ENCODE assay signal across 25 cellular contexts in the genomic region with DNA sequence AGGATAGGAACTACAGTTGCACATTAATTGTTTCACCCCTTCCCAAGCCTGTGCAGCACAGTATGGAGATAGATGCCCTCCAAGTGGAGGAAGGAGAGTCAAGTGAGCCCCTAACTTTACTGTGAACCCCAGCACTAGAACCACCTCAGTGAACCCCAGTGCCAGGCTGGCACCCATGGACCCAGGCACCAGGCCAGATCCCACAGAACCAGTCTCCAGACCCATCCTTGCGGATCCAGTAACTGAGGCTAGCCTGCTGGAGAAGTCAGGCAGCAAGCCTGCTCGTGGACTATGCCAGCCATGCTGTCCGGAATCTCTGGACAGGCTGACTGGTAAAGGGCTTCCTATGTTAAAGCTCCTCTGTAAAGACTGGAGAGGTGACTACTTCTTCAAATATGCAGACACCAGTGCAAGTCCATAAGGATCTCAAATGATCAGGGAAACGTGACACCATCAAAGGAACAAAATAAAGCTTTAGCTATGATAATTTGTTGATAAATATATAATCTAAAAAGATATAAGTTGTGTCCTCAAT. TPM values are rescaled to one million over a fixed set of nuclear protein-coding genes. Genes with fewer than 3 reads are reported as not detected.
A peak's percentile ranks its signal among the peaks of the same experiment; 100 is the strongest.
DNase-seq lines count a peak whose midpoint lies in the region; FAIRE-seq and TF ChIP-seq lines count a peak whose summit lies in the region.
"Had no signal": no experiment of that assay in that cellular context is flagged by ENCODE, and none has a peak within 500 bp of the region (broad histone marks: within the 10 kb centered on the region; RNA-seq: fewer than 3 reads in every experiment).

No MANE protein-coding gene starts in this region.

- no peaks in the 10 kb centered on the region for H3K9me1 ChIP-seq in keratinocyte (ENCODE audit: control insufficient read depth, extremely low read depth, insufficient read depth, low read length)

- peaks cover 47% of the 10 kb centered on the region for H3K79me2 ChIP-seq in keratinocyte (ENCODE audit: control insufficient read depth, insufficient read depth, low read length)

- H3K4me3 ChIP-seq in AG04449 (ENCODE audit: low read depth, low read length) (no peak overlapping the region), brain microvascular endothelial cell (ENCODE audit: low read depth, low read length) (no peak overlapping the region), keratinocyte (ENCODE audit: control insufficient read depth in 2 of 3, extremely low read depth in 1 of 3, insufficient read depth in 2 of 3, low read depth in 1 of 3, low read length in 3 of 3) (no peak overlapping the region)
- H3K4me3 ChIP-seq: adrenal gland, esophagus muscularis mucosa, heart left ventricle, lower lobe of right lung, pancreas had no signal

- H3K4me1 Mint-ChIP-seq in activated CD4-positive, alpha-beta T cell treated with anti-CD3 and anti-CD28 coated beads, Interleukin-2, amount 10 ng/mL, durations not matched to agents 7 days and 5 days = peaks cover 15% of the 10 kb centered on the region

- no peaks in the 10 kb centered on the region for H3K27me3 ChIP-seq in brain microvascular endothelial cell (replicated peaks)
- no peaks in the 10 kb centered on the region for H3K27me3 ChIP-seq in keratinocyte (ENCODE audit: control insufficient read depth, extremely low read depth, insufficient read depth, low read length)
- H3K27me3 ChIP-seq: adrenal gland, esophagus muscularis mucosa, heart left ventricle, pancreas had no signal

- CTCF ChIA-PET in AG04449 (lab: Yijun Ruan, JAX) = interaction anchor here (0.9 to 1.4 kb wide), 2 partner anchors 10 kb away, joined by 4 to 5 read pairs; no protein-coding TSS in a partner anchor
- CTCF ChIA-PET in activated CD4-positive, alpha-beta T cell treated with anti-CD3 and anti-CD28 coated beads, Interleukin-2, amount 10 ng/mL, durations not matched to agents 7 days and 5 days (lab: Charles Lee) = interaction anchor here (1.0 to 1.7 kb wide), 2 partner anchors 9 kb away, joined by 3 to 5 read pairs; no protein-coding TSS in a partner anchor

- peaks cover 67% of the 10 kb centered on the region for H3K36me3 Mint-ChIP-seq in activated CD4-positive, alpha-beta T cell treated with anti-CD3 and anti-CD28 coated beads, Interleukin-2, amount 10 ng/mL, durations not matched to agents 7 days and 5 days (ENCODE audit: low read depth)

- H3K4me3 Mint-ChIP-seq in activated CD4-positive, alpha-beta T cell treated with anti-CD3 and anti-CD28 coated beads, Interleukin-2, amount 10 ng/mL, durations not matched to agents 7 days and 5 days = no peak overlapping the region
- H3K4me3 Mint-ChIP-seq: type B pancreatic cell had no signal

- peaks cover 3% of the 10 kb centered on the region for H3K9me3 ChIP-seq in keratinocyte (ENCODE audit: control insufficient read depth, low read depth, low read length)
- H3K9me3 ChIP-seq: adrenal gland, esophagus muscularis mucosa, lower lobe of right lung, pancreas had no signal

- TF ChIP-seq CTCF in AG04449 (IDR thresholded peaks at IDR 0.05; ENCODE audit: insufficient read depth, low read length, missing control alignments) (no peak), brain microvascular endothelial cell (IDR thresholded peaks at IDR 0.05; ENCODE audit: low read depth, low read length, missing control alignments) (no peak), keratinocyte (optimal IDR thresholded peaks at IDR 0.05 in 1 of 3, IDR thresholded peaks at IDR 0.05 in 1 of 3, conservative IDR thresholded peaks at IDR 0.05 in 1 of 3; ENCODE audit: extremely low read depth in 1 of 3, insufficient read depth in 2 of 3, low read length in 3 of 3) (no peak)

- no peak overlapping the region for H3K4me2 ChIP-seq in keratinocyte (ENCODE audit: control insufficient read depth, extremely low read depth, insufficient read depth, low read depth, low read length)
- H3K4me2 ChIP-seq: KMS-11 had no signal

- H3K36me3 ChIP-seq in brain microvascular endothelial cell (replicated peaks) (no peaks in the 10 kb centered on the region), keratinocyte (ENCODE audit: control insufficient read depth in 2 of 2, extremely low read depth in 1 of 2, insufficient read depth in 2 of 2, low read length in 2 of 2) (peaks cover 2 to 7% of the 10 kb centered on the region in 2 experiments)
- H3K36me3 ChIP-seq: adrenal gland, lower lobe of right lung, pancreas had no signal

- H3K27ac ChIP-seq in brain microvascular endothelial cell (no peak overlapping the region), keratinocyte (ENCODE audit: control insufficient read depth, insufficient read depth, low read length) (no peak overlapping the region)
- H3K27ac ChIP-seq: adrenal gland, C4-2B, esophagus muscularis mucosa, heart left ventricle, KMS-11, lower lobe of right lung, pancreas had no signal

- H4K20me1 ChIP-seq in keratinocyte (ENCODE audit: control insufficient read depth, extremely low read depth, insufficient read depth, low read length) = no peaks in the 10 kb centered on the region

- POLR2A ChIA-PET in AG04449 (lab: Yijun Ruan, JAX) = no interaction called here
- POLR2A ChIA-PET in activated CD4-positive, alpha-beta T cell treated with anti-CD3 and anti-CD28 coated beads, Interleukin-2, amount 10 ng/mL, durations not matched to agents 7 days and 5 days (lab: Charles Lee) = no interaction called here

- peaks cover 15% of the 10 kb centered on the region for H3K9me3 Mint-ChIP-seq in activated CD4-positive, alpha-beta T cell treated with anti-CD3 and anti-CD28 coated beads, Interleukin-2, amount 10 ng/mL, durations not matched to agents 7 days and 5 days

- peaks cover 16% of the 10 kb centered on the region for H3K4me1 ChIP-seq in keratinocyte (ENCODE audit: control insufficient read depth, extremely low read depth, insufficient read depth, low read length)
- H3K4me1 ChIP-seq: adrenal gland had no signal

- no peak overlapping the region for H2AFZ ChIP-seq in keratinocyte (ENCODE audit: control insufficient read depth, low read length)

- dilution Hi-C loops in keratinocyte (cut with MboI; ENCODE audit: extremely low pct_ligation_motif_present, low sequenced_read_pairs) = no loop called here

- FAIRE-seq in keratinocyte (lab: Jason Lieb, UNC) = peak; percentile 17
- FAIRE-seq: pancreas had no signal

- DNase-seq in AG04449 (ENCODE audit: low read depth, low spot score) (peak; percentile 5), HT1080 (ENCODE audit: low read depth) (peak; percentile 27), brain microvascular endothelial cell (peak; percentile 34), keratinocyte (ENCODE audit: low read depth, low spot score) (no peak), DMS 273 (lab: John Stamatoyannopoulos, UW; ENCODE audit: unreplicated experiment) (no peak), H4 (ENCODE audit: low spot score) (no peak), medulla oblongata (ENCODE audit: extremely low spot score) (no peak)
- DNase-seq in activated CD4-positive, alpha-beta T cell treated with anti-CD3 and anti-CD28 coated beads, Interleukin-2, amount 10 ng/mL, durations not matched to agents 7 days and 5 days = no peak
- DNase-seq: 8988T; activated CD4-positive, alpha-beta T cell treated with anti-CD3 and anti-CD28 coated beads, Interleukin-2, amount 50 U/mL, for 4 hours; activated gamma-delta T cell treated with Interleukin-2 at 50 U/mL for 16 hours; adrenal gland; effector CD4-positive, alpha-beta T cell; heart left ventricle; lower lobe of right lung; naive B cell; NCI-H1105; NCI-H2081 treated with DMSO at 0.1 percent for 48 hours; NCI-H510A; stimulated activated naive CD8-positive, alpha-beta T cell treated with anti-CD3 and anti-CD28 coated beads, Interleukin-15, Interleukin-2, amounts not matched to agents 100 U/mL and 50 U/mL, for 24 hours had no signal

- in situ Hi-C loops in brain microvascular endothelial cell (cut with HindIII; ENCODE audit: low pct_ligation_motif_present, low sequenced_read_pairs) = no loop called here

- no peaks in the 10 kb centered on the region for H3K27me3 Mint-ChIP-seq in activated CD4-positive, alpha-beta T cell treated with anti-CD3 and anti-CD28 coated beads, Interleukin-2, amount 10 ng/mL, durations not matched to agents 7 days and 5 days
- H3K27me3 Mint-ChIP-seq: naive B cell, type B pancreatic cell had no signal

- H3K27ac Mint-ChIP-seq in activated CD4-positive, alpha-beta T cell treated with anti-CD3 and anti-CD28 coated beads, Interleukin-2, amount 10 ng/mL, durations not matched to agents 7 days and 5 days = no peak overlapping the region
- H3K27ac Mint-ChIP-seq: type B pancreatic cell had no signal

- no peak overlapping the region for H3K9ac ChIP-seq in keratinocyte (ENCODE audit: control insufficient read depth, extremely low read depth, insufficient read depth, low read length)
- H3K9ac ChIP-seq: KMS-11 had no signal

RNA-seq across cellular contexts. Expression of a gene that starts 27.7 kb away (rescaled TPM):
- 17.2 and 24.7 TPM in 2 replicates for total RNA-seq in HT1080 (2014; rRNA removed; shearing (Covaris generic))
- polyA plus RNA-seq in HT1080 (2015; cell fraction: cytosol; rRNA removed) = 26.5 and 28.0 TPM in 2 replicates
- 16.5 and 19.8 TPM in 2 replicates for polyA plus RNA-seq in HT1080 (2015; cell fraction: nucleus; rRNA removed)
- polyA plus RNA-seq in keratinocyte = 16.8 to 27.7 TPM (median 21.2 TPM) in 3 replicates
- 22.6 TPM for polyA plus RNA-seq in keratinocyte (2011; ENCODE audit: low read depth)
- 14.8 and 30.0 TPM in 2 replicates for polyA plus RNA-seq in keratinocyte (2011; cell fraction: cytosol; rRNA removed)
- polyA plus RNA-seq in keratinocyte (2011; cell fraction: nucleus; rRNA removed) = 18.0 and 23.4 TPM in 2 replicates
- polyA plus RNA-seq in keratinocyte (2012; ENCODE audit: low replicate concordance) = 19.7 and 21.8 TPM in 2 replicates
- polyA minus RNA-seq in keratinocyte = 12.0 to 38.5 TPM (median 22.2 TPM) in 3 replicates
- polyA minus RNA-seq in keratinocyte (2011; cell fraction: cytosol; rRNA and poly(A)+ RNA removed) = 29.0 TPM
- polyA minus RNA-seq in keratinocyte (2011; cell fraction: nucleus; rRNA and poly(A)+ RNA removed) = 30.6 and 58.2 TPM in 2 replicates
- 20.8 and 29.0 TPM in 2 replicates for total RNA-seq in H4 (2014; rRNA removed; shearing (Covaris generic))
- total RNA-seq in activated CD4-positive, alpha-beta T cell treated with anti-CD3 and anti-CD28 coated beads, Interleukin-2, amount 10 ng/mL, durations not matched to agents 7 days and 5 days = 10 to 100 TPM; 43.0 to 47.8 TPM

RNA-seq across cellular contexts. Expression of a gene that starts 28.1 kb away (rescaled TPM):
- 35.8 and 43.1 TPM in 2 replicates for total RNA-seq in HT1080 (2014; rRNA removed; shearing (Covaris generic))
- polyA plus RNA-seq in HT1080 (2015; cell fraction: cytosol; rRNA removed) = 35.1 and 35.4 TPM in 2 replicates
- polyA plus RNA-seq in HT1080 (2015; cell fraction: nucleus; rRNA removed) = 23.9 and 26.1 TPM in 2 replicates
- polyA plus RNA-seq in keratinocyte = 12.8 to 30.4 TPM (median 13.9 TPM) in 3 replicates
- 38.6 TPM for polyA plus RNA-seq in keratinocyte (2011; ENCODE audit: low read depth)
- polyA plus RNA-seq in keratinocyte (2011; cell fraction: cytosol; rRNA removed) = 12.0 and 26.0 TPM in 2 replicates
- 9.2 and 14.1 TPM in 2 replicates for polyA plus RNA-seq in keratinocyte (2011; cell fraction: nucleus; rRNA removed)
- 15.0 and 23.7 TPM in 2 replicates for polyA plus RNA-seq in keratinocyte (2012; ENCODE audit: low replicate concordance)
- polyA minus RNA-seq in keratinocyte = 2.4 to 22.3 TPM (median 4.6 TPM) in 3 replicates
- 6.5 TPM for polyA minus RNA-seq in keratinocyte (2011; cell fraction: cytosol; rRNA and poly(A)+ RNA removed)
- polyA minus RNA-seq in keratinocyte (2011; cell fraction: nucleus; rRNA and poly(A)+ RNA removed) = 2.7 and 3.0 TPM in 2 replicates
- 21.5 and 43.3 TPM in 2 replicates for total RNA-seq in H4 (2014; rRNA removed; shearing (Covaris generic))
- total RNA-seq in activated CD4-positive, alpha-beta T cell treated with anti-CD3 and anti-CD28 coated beads, Interleukin-2, amount 10 ng/mL, durations not matched to agents 7 days and 5 days = 10 to 100 TPM; 19.1 to 24.2 TPM

Comparison
In these comparisons a context has a peak if more than half of its experiments do, and no peak if none do; other contexts are left out.
1. DNase-seq: peak in AG04449 (single experiment), HT1080 (single experiment) and brain microvascular endothelial cell (single experiment); none in keratinocyte (single experiment), DMS 273 (single experiment), H4 (single experiment), activated CD4-positive, alpha-beta T cell treated with anti-CD3 and anti-CD28 coated beads, Interleukin-2, amount 10 ng/mL, durations not matched to agents 7 days and 5 days (single experiment) and medulla oblongata (single experiment).